Comparison of ENCODE assay signal across 25 cellular contexts in the genomic region with DNA sequence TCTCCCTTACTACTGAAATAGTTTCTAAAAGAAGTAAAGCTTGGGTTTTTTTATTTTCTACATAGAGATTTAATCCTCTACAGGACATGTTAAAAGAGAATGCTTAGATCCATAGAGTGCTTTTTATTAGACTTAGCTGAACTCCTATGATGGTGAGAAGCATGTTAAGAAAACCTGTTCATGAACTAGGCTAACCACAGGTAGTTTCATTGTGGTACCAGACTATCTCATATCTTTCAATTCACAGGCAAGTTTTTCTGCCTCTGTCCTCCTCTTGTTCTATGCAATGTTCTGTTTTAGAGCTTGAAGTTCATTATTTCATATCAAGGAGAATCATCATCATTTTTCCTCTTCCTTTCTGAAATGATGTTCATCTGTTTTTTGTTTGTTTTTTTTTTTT.
DNase-seq lines count a peak whose midpoint lies in the region; ATAC-seq and TF ChIP-seq lines count a peak whose summit lies in the region.
"Had no signal": no experiment of that assay in that cellular context is flagged by ENCODE, and none has a peak within 500 bp of the region (broad histone marks: within the 10 kb centered on the region; RNA-seq: fewer than 3 reads in every experiment).

No MANE protein-coding gene starts in this region.

- no peak overlapping the region for H3K27ac Mint-ChIP-seq in glutamatergic neuron (ENCODE audit: unreplicated experiment)
- H3K27ac Mint-ChIP-seq: CD14-positive monocyte; CD4-positive, alpha-beta memory T cell; CD4-positive, CD25-positive, alpha-beta regulatory T cell; CD8-positive, alpha-beta memory T cell had no signal

- H2AFZ ChIP-seq in MM.1S (ENCODE audit: low read length): no peak overlapping the region

- peak overlapping the region; percentile 21 for H3K4me3 Mint-ChIP-seq in glutamatergic neuron (ENCODE audit: unreplicated experiment)
- H3K4me3 Mint-ChIP-seq: CD14-positive monocyte; CD4-positive, alpha-beta memory T cell; CD4-positive, CD25-positive, alpha-beta regulatory T cell; CD8-positive, alpha-beta memory T cell had no signal

- H3K9me2 ChIP-seq in MM.1S (replicated peaks; ENCODE audit: insufficient read depth, low read length): no peaks in the 10 kb centered on the region

- no peaks in the 10 kb centered on the region for H4K20me1 ChIP-seq in MM.1S (ENCODE audit: insufficient read depth, low read length)
- H4K20me1 ChIP-seq: BLaER1 had no signal

- peaks cover 6% of the 10 kb centered on the region for H3K9me3 Mint-ChIP-seq in glutamatergic neuron (ENCODE audit: unreplicated experiment)
- H3K9me3 Mint-ChIP-seq: CD14-positive monocyte; CD4-positive, CD25-positive, alpha-beta regulatory T cell had no signal

- H3K9ac ChIP-seq in MM.1S (ENCODE audit: low read length): no peak overlapping the region
- H3K9ac ChIP-seq: BLaER1 had no signal

- no peaks in the 10 kb centered on the region for H3K4me1 ChIP-seq in MM.1S (ENCODE audit: low read length)
- H3K4me1 ChIP-seq: BLaER1 had no signal

- H3K36me3 ChIP-seq in MM.1S (replicated peaks; ENCODE audit: insufficient read depth, low read length): no peaks in the 10 kb centered on the region
- H3K36me3 ChIP-seq: BLaER1 had no signal

- H3K27me3 ChIP-seq in MM.1S (replicated peaks; ENCODE audit: insufficient read depth, low read length): no peaks in the 10 kb centered on the region
- H3K27me3 ChIP-seq: BE2C, BLaER1 had no signal

- no peaks in the 10 kb centered on the region for H3K36me3 Mint-ChIP-seq in glutamatergic neuron (ENCODE audit: unreplicated experiment)
- H3K36me3 Mint-ChIP-seq: CD14-positive monocyte; CD4-positive, alpha-beta memory T cell; CD4-positive, CD25-positive, alpha-beta regulatory T cell; CD8-positive, alpha-beta memory T cell had no signal

- peaks cover 54% of the 10 kb centered on the region for H3K4me1 Mint-ChIP-seq in glutamatergic neuron (ENCODE audit: low read depth, unreplicated experiment)
- H3K4me1 Mint-ChIP-seq: CD14-positive monocyte; CD4-positive, alpha-beta memory T cell; CD4-positive, CD25-positive, alpha-beta regulatory T cell; CD8-positive, alpha-beta memory T cell had no signal

- H3K4me2 ChIP-seq in MM.1S (ENCODE audit: low read depth, low read length): no peak overlapping the region
- H3K4me2 ChIP-seq: BLaER1 had no signal

- no peaks in the 10 kb centered on the region for H3K9me3 ChIP-seq in MM.1S (replicated peaks; ENCODE audit: insufficient read depth, low read length)
- H3K9me3 ChIP-seq: BE2C, BLaER1 had no signal

- H3K4me3 ChIP-seq in MM.1S (ENCODE audit: low read length): no peak overlapping the region
- H3K4me3 ChIP-seq in foreskin fibroblast (ENCODE audit: low read depth in 1 of 2, low read length in 2 of 2): no peak overlapping the region
- H3K4me3 ChIP-seq: BLaER1, GM12878 had no signal

- H3K79me2 ChIP-seq in MM.1S (ENCODE audit: low read length): no peaks in the 10 kb centered on the region

- H3K27ac ChIP-seq in MM.1S (ENCODE audit: low read length): no peak overlapping the region
- H3K27ac ChIP-seq: BLaER1 had no signal

- DNase-seq in MM.1S (peak; percentile 22), glutamatergic neuron (no peak), SHP77 treated with DMSO at 0.1 percent for 48 hours (lab: John Stamatoyannopoulos, UW) (no peak), foreskin fibroblast (no peak), GF-D8 (lab: John Stamatoyannopoulos, UW) (no peak)
- DNase-seq: 8988T; ACHN; BE2C; C1 segment of cervical spinal cord; CD4-positive, alpha-beta memory T cell; CD4-positive, CD25-positive, alpha-beta regulatory T cell; CD8-positive, alpha-beta memory T cell; COR-L47; DMS 273 treated with DMSO at 0.1 percent for 48 hours; DMS153; DMS53; DMS79; DND-41; EL; GDM1 had no signal

- H3K27me3 Mint-ChIP-seq in glutamatergic neuron (ENCODE audit: unreplicated experiment): peaks cover 7% of the 10 kb centered on the region
- H3K27me3 Mint-ChIP-seq: CD4-positive, CD25-positive, alpha-beta regulatory T cell had no signal

- no peaks in the 10 kb centered on the region for H3F3A ChIP-seq in MM.1S (ENCODE audit: insufficient read depth, low read length)

- no peak for TF ChIP-seq CTCF in MM.1S (IDR thresholded peaks at IDR 0.05; ENCODE audit: low read length)
- TF ChIP-seq CTCF in glutamatergic neuron (IDR thresholded peaks at IDR 0.05; ENCODE audit: partially characterized antibody, unreplicated experiment): no peak
- no peak for TF ChIP-seq CTCF in foreskin fibroblast (IDR thresholded peaks at IDR 0.05; ENCODE audit: low read depth, low read length)

- ATAC-seq in GM19395 (IDR thresholded peaks at IDR 0.05; ENCODE audit: unreplicated experiment) (peak; percentile 57), GM21447 (IDR thresholded peaks at IDR 0.05; ENCODE audit: unreplicated experiment) (no peak)
- ATAC-seq: GM12878 had no signal
